ENCODE assay signal across 10 cellular contexts in genomic region chr6:108587258-108588059, GRCh38. TPM values are rescaled to one million over a fixed set of nuclear protein-coding genes. Genes with fewer than 3 reads are reported as not detected.
A peak's percentile ranks its signal among the peaks of the same experiment; 100 is the strongest.
DNase-seq lines count a peak whose midpoint lies in the region; ATAC-seq and TF ChIP-seq lines count a peak whose summit lies in the region.
"Had no signal": no experiment of that assay in that cellular context is flagged by ENCODE, and none has a peak within 500 bp of the region (broad histone marks: within the 10 kb centered on the region; RNA-seq: fewer than 3 reads in every experiment).

No MANE protein-coding gene starts in this region.

- POLR2A ChIA-PET in A673 (lab: Charles Lee; ENCODE audit: low non-redundant PET) = interaction anchor here (0.6 kb wide), 2 partner anchors 20 to 29 kb away, joined by 3 read pairs; no protein-coding TSS in a partner anchor

- BruUV-seq in A673 (replicated peaks; lab: Mats Ljungman, UMichigan) = no TSS peak

- H3K27me3 ChIP-seq in parathyroid adenoma (ENCODE audit: control insufficient read depth, insufficient read depth, low read length) = no peaks in the 10 kb centered on the region
- no peaks in the 10 kb centered on the region for H3K27me3 ChIP-seq in A673 (replicated peaks; ENCODE audit: insufficient read depth, low read depth, low read length, poor library complexity)

- H3K4me1 ChIP-seq in parathyroid adenoma (peaks cover 72% of the 10 kb centered on the region), A673 (ENCODE audit: insufficient read depth, low read length, poor library complexity, severe bottlenecking) (peaks cover 17% of the 10 kb centered on the region)

- H3K4me2 ChIP-seq in parathyroid adenoma (ENCODE audit: low read length) = peak overlapping the region; percentile 37

- CTCF ChIA-PET in A673 (lab: Charles Lee) = no interaction called here

- H3K4me3 ChIP-seq in fibroblast of villous mesenchyme (ENCODE audit: low read depth, low read length) (no peak overlapping the region), parathyroid adenoma (ENCODE audit: low read depth, low read length) (no peak overlapping the region), A673 (ENCODE audit: low read depth, low read length, poor library complexity, severe bottlenecking) (no peak overlapping the region)

- no peak overlapping the region for H2AFZ ChIP-seq in parathyroid adenoma

- H3K27ac ChIP-seq in C4-2B (peak overlapping the region; percentile 88), parathyroid adenoma (peak overlapping the region; percentile 79), A673 (ENCODE audit: low read depth, low read length, poor library complexity, severe bottlenecking) (no peak overlapping the region)

- TF ChIP-seq CTCF in C4-2B (conservative IDR thresholded peaks at IDR 0.05) (no peak), fibroblast of villous mesenchyme (IDR thresholded peaks at IDR 0.05; ENCODE audit: insufficient read depth, low read depth, low read length) (no peak), parathyroid adenoma (IDR thresholded peaks at IDR 0.05) (no peak), A673 (conservative IDR thresholded peaks at IDR 0.05; ENCODE audit: low read depth, low read length) (no peak)

- peaks cover 37% of the 10 kb centered on the region for H3K79me2 ChIP-seq in parathyroid adenoma

- DNase-seq in SK-MEL-5 (ENCODE audit: low read depth, low spot score) (peak; percentile 60), fibroblast of villous mesenchyme (ENCODE audit: low read depth) (peak; percentile 91), A673 (ENCODE audit: low spot score) (no peak), 8988T (no peak)
- DNase-seq: activated T-cell treated with anti-CD3 and anti-CD28 coated beads for 4 hours, DMS79 treated with DMSO at 0.1 percent for 48 hours had no signal

- ATAC-seq in HG02763 (IDR thresholded peaks at IDR 0.05; ENCODE audit: unreplicated experiment) (no peak), GM19328 (IDR thresholded peaks at IDR 0.05; ENCODE audit: unreplicated experiment) (no peak)

- H3K9me3 ChIP-seq in parathyroid adenoma (ENCODE audit: control insufficient read depth, low read length) (no peaks in the 10 kb centered on the region), A673 (ENCODE audit: low read depth, low read length, poor library complexity, severe bottlenecking) (no peaks in the 10 kb centered on the region)

- in situ Hi-C loops in SK-MEL-5 (cut with HindIII; ENCODE audit: low pct_unique_long_range_greater_than_20kb, low sequenced_read_pairs) = no loop called here

- intact Hi-C loops in A673 (cut with micrococcal nuclease; ENCODE audit: unreplicated experiment) = no loop called here

- H3K36me3 ChIP-seq in parathyroid adenoma (ENCODE audit: control insufficient read depth, insufficient read depth, low read length) = no peaks in the 10 kb centered on the region
- H3K36me3 ChIP-seq in A673 (ENCODE audit: insufficient read depth, low read length, poor library complexity, severe bottlenecking) = no peaks in the 10 kb centered on the region

- no peak overlapping the region for H3K9ac ChIP-seq in parathyroid adenoma

RNA-seq across cellular contexts. Expression of gene FOXO3, which starts 26.7 kb away (rescaled TPM):
- 12.7 and 13.3 TPM in 2 replicates for total RNA-seq in SK-MEL-5 (2014; rRNA removed; shearing (Covaris generic))
- 11.6 and 14.9 TPM in 2 replicates for polyA plus RNA-seq in SK-MEL-5 (2015; cell fraction: cytosol; rRNA removed)
- polyA plus RNA-seq in SK-MEL-5 (2015; cell fraction: nucleus; rRNA removed) = 4.5 and 5.4 TPM in 2 replicates
- total RNA-seq in fibroblast of villous mesenchyme = 41.9 and 43.2 TPM in 2 replicates
- 16.8 and 19.3 TPM in 2 replicates for total RNA-seq in A673 (2021)

Comparison
In these comparisons a context has a peak if more than half of its experiments do, and no peak if none do; other contexts are left out.
1. DNase-seq: peak in SK-MEL-5 (single experiment) and fibroblast of villous mesenchyme (single experiment); none in A673 (single experiment) and 8988T (single experiment).